In the genomic region with DNA sequence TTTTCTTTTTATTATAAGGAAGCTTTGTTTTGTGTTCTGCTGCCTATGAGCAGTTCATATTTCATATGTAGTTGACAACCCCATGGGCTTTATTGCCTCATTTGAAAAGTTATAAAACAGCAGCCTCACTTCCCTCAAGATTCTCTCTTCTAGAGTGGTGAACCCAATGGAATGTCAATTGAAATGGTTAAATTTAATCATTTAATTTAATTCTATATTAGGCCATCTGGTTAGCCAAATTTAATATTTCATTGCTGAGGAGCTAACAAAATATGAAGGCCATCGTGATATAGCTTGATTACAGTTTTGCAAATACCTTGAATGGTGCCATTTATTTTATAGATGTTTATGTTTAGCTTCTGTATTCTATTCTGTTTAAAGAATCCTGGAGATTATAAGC, we compare ENCODE assay signal across 21 cellular contexts.
A peak's percentile ranks its signal among the peaks of the same experiment; 100 is the strongest.
DNase-seq lines count a peak whose midpoint lies in the region; ATAC-seq, FAIRE-seq and TF ChIP-seq lines count a peak whose summit lies in the region.
"Had no signal": no experiment of that assay in that cellular context is flagged by ENCODE, and none has a peak within 500 bp of the region (broad histone marks: within the 10 kb centered on the region; RNA-seq: fewer than 3 reads in every experiment).

No MANE protein-coding gene starts in this region.

- DNase-seq in NCI-H69 (lab: John Stamatoyannopoulos, UW) = peak; percentile 25
- DNase-seq in substantia nigra (lab: John Stamatoyannopoulos, UW) = no peak
- no peak for DNase-seq in pancreas
- DNase-seq in activated T-cell treated with anti-CD3 and anti-CD28 coated beads, Interleukin-2, amount 50 U/mL, for 1 hour = no peak
- no peak for DNase-seq in MG63
- DNase-seq: ACHN; BE2C; CD4-positive, CD25-positive, alpha-beta regulatory T cell; CD8-positive, alpha-beta memory T cell; DMS 273 treated with DMSO at 0.1 percent for 48 hours; DND-41; EL; HCEC 1CT; IMR-90 had no signal

- no peaks in the 10 kb centered on the region for H4K20me1 ChIP-seq in KMS-11 (ENCODE audit: insufficient read depth)

- intact Hi-C loops in pancreas (cut with DNase I) = no loop called here

- H3K9me3 ChIP-seq in pancreas = no peaks in the 10 kb centered on the region
- H3K9me3 ChIP-seq in MG63 = no peaks in the 10 kb centered on the region
- H3K9me3 ChIP-seq: BE2C had no signal

- H3K79me2 ChIP-seq in KMS-11 (ENCODE audit: insufficient read depth, low read depth) = no peaks in the 10 kb centered on the region

- peaks cover 74% of the 10 kb centered on the region for H3K4me1 ChIP-seq in KMS-11 (ENCODE audit: low read depth, poor library complexity, severe bottlenecking)
- H3K4me1 ChIP-seq in pancreas = no peaks in the 10 kb centered on the region
- H3K4me1 ChIP-seq: BE2C had no signal

- H3K4me3 ChIP-seq in KMS-11 (IDR thresholded peaks at IDR 0.05; ENCODE audit: insufficient read depth, low read depth, low read length) (no peak overlapping the region), pancreas (no peak overlapping the region), MG63 (no peak overlapping the region)
- H3K4me3 ChIP-seq: GM23338 had no signal

- no peak for ATAC-seq in pancreas
- ATAC-seq: GM23338 had no signal

- H3K27ac ChIP-seq in KMS-11 (peak overlapping the region; percentile 48; the same call in 1 of the 2 replicates), cingulate gyrus (ENCODE audit: low read depth, low read length) (peak overlapping the region; percentile 84), substantia nigra (ENCODE audit: low read depth, low read length, poor library complexity, severe bottlenecking) (peak overlapping the region; percentile 58), pancreas (no peak overlapping the region)

- no peak overlapping the region for H3K9ac ChIP-seq in KMS-11

- H3K36me3 ChIP-seq in KMS-11 (ENCODE audit: insufficient read depth) = no peaks in the 10 kb centered on the region
- H3K36me3 ChIP-seq in pancreas = no peaks in the 10 kb centered on the region
- H3K36me3 ChIP-seq in MG63 = no peaks in the 10 kb centered on the region
- H3K36me3 ChIP-seq: BE2C had no signal

- H3K27me3 ChIP-seq in KMS-11 (ENCODE audit: insufficient read depth, low read depth) = no peaks in the 10 kb centered on the region
- no peaks in the 10 kb centered on the region for H3K27me3 ChIP-seq in pancreas
- H3K27me3 ChIP-seq in MG63 = no peaks in the 10 kb centered on the region
- H3K27me3 ChIP-seq: BE2C had no signal

- no peak overlapping the region for H2AFZ ChIP-seq in KMS-11 (ENCODE audit: low read depth)
- H2AFZ ChIP-seq: GM23338 had no signal

- 85 to 95% methylated on average over 1 of the region's 1 CpG for WGBS in pancreas, 2 donors

- no peak for FAIRE-seq in pancreas (lab: Jason Lieb, UNC)
- FAIRE-seq: A204.1, GM12892, GM18507, HTR-8/SVneo had no signal

- TF ChIP-seq CTCF in KMS-11 (conservative IDR thresholded peaks at IDR 0.05; ENCODE audit: low read depth, low read length) (no peak), pancreas (IDR thresholded peaks at IDR 0.05) (no peak)

- peak overlapping the region; percentile 61 for H3K4me2 ChIP-seq in KMS-11
- H3K4me2 ChIP-seq: GM23338 had no signal

Comparison
In these comparisons a context has a peak if more than half of its experiments do, and no peak if none do; other contexts are left out.
1. H3K27ac ChIP-seq: peak in KMS-11 (single experiment), cingulate gyrus (single experiment) and substantia nigra (single experiment); none in pancreas (0 of 4).